8 cellular contexts compared by ENCODE assay signal in the genomic region with DNA sequence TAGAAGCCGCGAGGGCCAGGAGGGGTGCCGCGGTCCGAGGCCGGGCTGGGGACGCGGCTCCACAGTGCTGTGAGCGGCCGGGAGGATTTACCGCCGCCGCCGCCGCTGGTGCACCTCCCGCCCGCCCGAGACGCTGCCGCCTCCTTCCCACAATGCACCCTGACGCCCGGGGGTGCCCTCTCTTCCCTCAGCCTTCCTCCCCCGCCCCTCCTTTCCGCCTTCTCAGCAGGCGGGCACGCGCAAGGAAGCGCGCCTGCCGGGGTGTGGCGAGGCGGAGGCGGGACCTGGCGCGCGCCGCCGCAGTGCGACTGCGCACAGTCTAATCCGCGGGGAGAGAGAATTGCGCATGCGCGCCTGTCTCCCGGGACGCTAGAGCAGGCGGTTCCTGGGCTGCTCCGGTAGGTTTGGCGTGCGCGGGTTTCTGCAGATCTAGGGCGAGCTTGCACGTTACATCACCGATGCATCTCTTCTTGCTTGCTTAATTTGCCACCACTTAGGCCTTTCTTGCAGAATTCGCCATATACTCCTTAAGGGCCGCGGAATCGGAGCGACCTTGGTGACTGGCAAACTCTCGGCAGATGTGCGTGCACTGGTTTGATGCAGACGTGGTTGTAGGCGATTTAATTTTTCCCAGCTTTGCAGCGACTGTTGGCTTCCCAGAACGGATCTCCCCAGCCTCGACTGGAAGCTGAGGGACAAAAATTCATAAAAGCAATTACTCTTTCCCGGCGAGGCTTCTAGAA. TPM values are rescaled to one million over a fixed set of nuclear protein-coding genes. Genes with fewer than 3 reads are reported as not detected.
DNase-seq lines count a peak whose midpoint lies in the region; ATAC-seq, FAIRE-seq and TF ChIP-seq lines count a peak whose summit lies in the region.

Gene GVQW3 (plus strand): TSS at position 347 of the 743 bp plus-strand sequence. CDS start 506 bp downstream, outside the sequence.
A gene with protein sequence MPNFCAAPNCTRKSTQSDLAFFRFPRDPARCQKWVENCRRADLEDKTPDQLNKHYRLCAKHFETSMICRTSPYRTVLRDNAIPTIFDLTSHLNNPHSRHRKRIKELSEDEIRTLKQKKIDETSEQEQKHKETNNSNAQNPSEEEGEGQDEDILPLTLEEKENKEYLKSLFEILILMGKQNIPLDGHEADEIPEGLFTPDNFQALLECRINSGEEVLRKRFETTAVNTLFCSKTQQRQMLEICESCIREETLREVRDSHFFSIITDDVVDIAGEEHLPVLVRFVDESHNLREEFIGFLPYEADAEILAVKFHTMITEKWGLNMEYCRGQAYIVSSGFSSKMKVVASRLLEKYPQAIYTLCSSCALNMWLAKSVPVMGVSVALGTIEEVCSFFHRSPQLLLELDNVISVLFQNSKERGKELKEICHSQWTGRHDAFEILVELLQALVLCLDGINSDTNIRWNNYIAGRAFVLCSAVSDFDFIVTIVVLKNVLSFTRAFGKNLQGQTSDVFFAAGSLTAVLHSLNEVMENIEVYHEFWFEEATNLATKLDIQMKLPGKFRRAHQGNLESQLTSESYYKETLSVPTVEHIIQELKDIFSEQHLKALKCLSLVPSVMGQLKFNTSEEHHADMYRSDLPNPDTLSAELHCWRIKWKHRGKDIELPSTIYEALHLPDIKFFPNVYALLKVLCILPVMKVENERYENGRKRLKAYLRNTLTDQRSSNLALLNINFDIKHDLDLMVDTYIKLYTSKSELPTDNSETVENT (minus strand): TSS at position 156 of the 743 bp plus-strand sequence. CDS start 296 bp downstream, outside the sequence.

- no peaks in the 10 kb centered on the region for H3K9me3 ChIP-seq in psoas muscle

- 0 to 1% (median 0%) methylated on average over 50 to 69 of the region's 69 CpGs for WGBS in psoas muscle, 3 donors

- peaks cover 0 to 3% of the 10 kb centered on the region in 2 donors for H3K36me3 ChIP-seq in psoas muscle (ENCODE audit: insufficient read depth in 1 of 2, low read depth in 1 of 2)

- TF ChIP-seq CTCF in GM13977 (IDR thresholded peaks at IDR 0.05; ENCODE audit: extremely low read depth, insufficient read depth, missing control alignments), result peak; percentile 57
- no peak for TF ChIP-seq CTCF in psoas muscle (IDR thresholded peaks at IDR 0.05)

- H3K27me3 ChIP-seq in psoas muscle (ENCODE audit: insufficient read depth in 3 of 3, low read length in 2 of 3), result no peaks in the 10 kb centered on the region

- DNase-seq in GM13977 (ENCODE audit: low spot score) (peak; percentile 99), NCI-H1436 treated with DMSO at 0.1 percent for 48 hours (lab: John Stamatoyannopoulos, UW) (peak; percentile 81), T follicular helper cell (ENCODE audit: low read depth) (peak; percentile 96), amniotic epithelial cell (ENCODE audit: low read depth) (peak; percentile 96), left ventricle myocardium superior (peak; percentile 99), psoas muscle (peak; percentile 97 to 99), urothelium cell line (ENCODE audit: low spot score) (peak; percentile 100)

- in situ Hi-C loops in GM13977 (cut with MboI; ENCODE audit: low pct_unique_long_range_greater_than_20kb, low sequenced_read_pairs, unreplicated experiment), result no loop called here

- ATAC-seq in HG02870 (IDR thresholded peaks at IDR 0.05; ENCODE audit: unreplicated experiment) (peak; percentile 64), left ventricle myocardium superior (peak; percentile 99), psoas muscle (peak; percentile 98 to 99 (median 98))

- intact Hi-C loops in left ventricle myocardium superior (cut with micrococcal nuclease) (no loop called here), psoas muscle (cut with DNase I) (loop anchor here in 1 of 2 donors (2.0 kb wide), 1 partner anchor 64 kb away; the partner anchor contains the start of gene EMSY)

- H3K27ac ChIP-seq in psoas muscle, result peak within 1 kb of the TSS; percentile 84

- H3K4me1 ChIP-seq in psoas muscle, result peaks cover 32% of the 10 kb centered on the region

- peak; percentile 95 for FAIRE-seq in urothelium cell line (lab: Jason Lieb, UNC)

- peak within 1 kb of the TSS; percentile 90 for H3K4me3 ChIP-seq in psoas muscle

RNA-seq across cellular contexts. Expression of gene GVQW3, which starts in this region (rescaled TPM):
- 2.3 TPM for total RNA-seq in left ventricle myocardium superior
- total RNA-seq in psoas muscle, result under 1 TPM; 0.17 to 0.94 (median 0.55) TPM
- polyA plus RNA-seq in psoas muscle, result 1 to 10 TPM in 1 of 3 donors, under 1 TPM in 2; 0.30 to 2.7 (median 0.40) TPM

RNA-seq across cellular contexts. Expression of the second gene that starts in this region (rescaled TPM):
- total RNA-seq in left ventricle myocardium superior (19.0 TPM), psoas muscle (10 to 100 TPM; 21.8 to 38.1 (median 34.7) TPM)
- polyA plus RNA-seq in psoas muscle, result 10 to 100 TPM; 15.6 to 35.9 (median 17.1) TPM

Comparison
In these comparisons a context has a peak if more than half of its experiments do, and no peak if none do; other contexts are left out.
1. Peak in every context shown above with its lines: DNase-seq, ATAC-seq, H3K4me3 ChIP-seq and H3K27ac ChIP-seq.